Comparison of ENCODE assay signal across 12 cellular contexts in the genomic region with DNA sequence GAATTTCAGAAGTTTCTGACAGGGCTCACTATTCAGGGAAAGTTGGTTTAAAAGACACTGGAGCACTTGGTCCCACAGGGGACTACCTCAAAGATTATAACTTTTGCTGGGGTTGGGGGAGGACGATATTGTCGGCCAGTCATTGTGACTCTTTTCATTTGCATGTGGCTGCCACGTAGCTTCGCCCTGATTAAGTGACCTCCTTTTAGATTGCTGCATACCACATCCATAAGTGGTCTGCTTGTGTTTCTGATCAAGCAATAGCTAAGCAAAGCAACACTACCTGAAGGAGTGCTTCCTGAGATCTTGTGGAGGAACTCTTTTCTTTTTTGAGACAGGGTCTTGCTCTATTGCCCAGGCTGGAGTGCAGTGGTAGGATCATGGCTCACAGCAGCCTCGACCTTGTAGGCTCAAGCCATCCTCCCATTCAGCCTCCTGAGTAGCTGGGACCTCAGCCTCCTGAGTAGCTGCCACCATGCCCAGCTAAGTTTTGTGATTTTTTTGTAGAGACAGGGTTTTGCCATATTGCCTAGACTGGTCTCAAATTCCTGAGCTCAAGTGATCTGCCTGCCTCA.
"Had no signal": no experiment of that assay in that cellular context is flagged by ENCODE, and none has a peak within 500 bp of the region (broad histone marks: within the 10 kb centered on the region; RNA-seq: fewer than 3 reads in every experiment).

No MANE protein-coding gene starts in this region.

- DNase-seq: activated naive CD4-positive, alpha-beta T cell treated with anti-CD3 and anti-CD28 coated beads, Interleukin-2, amount 50 U/mL, for 16 hours; cerebellar nuclear complex; endodermal cell; left colon; mesendoderm; pancreas; T-helper 17 cell had no signal

- H3K36me3 ChIP-seq: pancreas, tibial nerve had no signal

- H3K4me3 Mint-ChIP-seq: brain; dendritic cell treated with granulocyte-macrophage colony-stimulating factor and Interleukin-4, amounts not matched to agents 40 ng/mL and 50 ng/mL, for 4 days; endodermal cell; stimulated activated memory B cell treated with anti-CD40 and anti-IgM and Interleukin-4, amounts not matched to agents 10 μg/mL and 1 μg/mL and 100 μg/mL, for 72 hours; T-helper 17 cell had no signal

- ATAC-seq: left colon, pancreas, T-helper 17 cell had no signal

- H3K9me3 ChIP-seq: pancreas, tibial nerve had no signal

- H3K27me3 Mint-ChIP-seq: dendritic cell treated with granulocyte-macrophage colony-stimulating factor and Interleukin-4, amounts not matched to agents 40 ng/mL and 50 ng/mL, for 4 days; stimulated activated memory B cell treated with anti-CD40 and anti-IgM and Interleukin-4, amounts not matched to agents 10 μg/mL and 1 μg/mL and 100 μg/mL, for 72 hours had no signal

- H3K4me3 ChIP-seq: pancreas, skin epidermis, tibial nerve had no signal

- H3K9me3 Mint-ChIP-seq: stimulated activated memory B cell treated with anti-CD40 and anti-IgM and Interleukin-4, amounts not matched to agents 10 μg/mL and 1 μg/mL and 100 μg/mL, for 72 hours had no signal

- H3K36me3 Mint-ChIP-seq: brain; stimulated activated memory B cell treated with anti-CD40 and anti-IgM and Interleukin-4, amounts not matched to agents 10 μg/mL and 1 μg/mL and 100 μg/mL, for 72 hours had no signal

- H3K27ac Mint-ChIP-seq: dendritic cell treated with granulocyte-macrophage colony-stimulating factor and Interleukin-4, amounts not matched to agents 40 ng/mL and 50 ng/mL, for 4 days; endodermal cell; stimulated activated memory B cell treated with anti-CD40 and anti-IgM and Interleukin-4, amounts not matched to agents 10 μg/mL and 1 μg/mL and 100 μg/mL, for 72 hours; T-helper 17 cell had no signal

- H3K4me1 Mint-ChIP-seq: stimulated activated memory B cell treated with anti-CD40 and anti-IgM and Interleukin-4, amounts not matched to agents 10 μg/mL and 1 μg/mL and 100 μg/mL, for 72 hours had no signal

- FAIRE-seq: pancreas had no signal

- H3K4me1 ChIP-seq: pancreas, tibial nerve had no signal

- H3K27ac ChIP-seq: pancreas, tibial nerve had no signal

- H3K27me3 ChIP-seq: pancreas, tibial nerve had no signal
